10 cellular contexts compared by ENCODE assay signal in the genomic region with DNA sequence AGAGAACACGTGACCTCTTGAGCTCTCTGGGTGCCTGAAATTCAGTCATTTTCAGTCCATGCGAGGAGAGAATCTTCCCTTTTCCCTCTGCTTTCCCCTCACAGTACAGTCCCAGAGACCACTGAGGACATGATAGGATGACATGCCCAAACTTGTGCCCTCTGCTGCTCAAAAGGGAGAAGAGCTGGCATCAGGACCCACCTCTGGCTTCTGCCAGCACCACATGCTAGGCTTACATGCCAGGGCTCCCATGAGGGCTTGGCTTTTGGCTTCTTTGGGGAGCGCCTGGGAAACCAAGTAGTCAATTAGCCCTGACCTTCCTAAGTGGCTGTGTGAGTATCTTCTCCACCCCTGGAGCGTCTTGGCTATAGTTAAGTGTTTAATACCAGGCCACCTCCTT. TPM values are rescaled to one million over a fixed set of nuclear protein-coding genes. Genes with fewer than 3 reads are reported as not detected.
DNase-seq lines count a peak whose midpoint lies in the region; ATAC-seq and TF ChIP-seq lines count a peak whose summit lies in the region.
"Had no signal": no experiment of that assay in that cellular context is flagged by ENCODE, and none has a peak within 500 bp of the region (broad histone marks: within the 10 kb centered on the region; RNA-seq: fewer than 3 reads in every experiment).

No MANE protein-coding gene starts in this region.

- no peaks in the 10 kb centered on the region for H3K9me3 ChIP-seq in BLaER1 treated with 17β-estradiol and CSF1 and Interleukin-3, amounts not matched to agents 10 nM and 100 nM (replicated peaks in 1 of 11)
- H3K9me3 ChIP-seq in HEK293 (ENCODE audit: control insufficient read depth, insufficient read depth, low read depth, low read length) (no peaks in the 10 kb centered on the region), hepatocyte (ENCODE audit: low read depth) (no peaks in the 10 kb centered on the region), mesenchymal stem cell (ENCODE audit: control insufficient read depth, low read length) (no peaks in the 10 kb centered on the region)

- 97% methylated on average over 4 of the region's 4 CpGs for WGBS in hepatocyte (ENCODE audit: low lambda C conversion rate, missing lambda C conversion rate)
- WGBS in mesenchymal stem cell = 94% methylated on average over 4 of the region's 4 CpGs

- H3K36me3 ChIP-seq in BLaER1 treated with 17β-estradiol and CSF1 and Interleukin-3, amounts not matched to agents 10 nM and 100 nM = peaks cover 67 to 84% (median 73%) of the 10 kb centered on the region in 11 experiments
- H3K36me3 ChIP-seq in HEK293 (ENCODE audit: control insufficient read depth in 2 of 2, insufficient read depth in 1 of 2, low read length in 2 of 2) (peaks cover 0 to 76% of the 10 kb centered on the region in 2 experiments; a peak in 2 of 3 replicates), hepatocyte (replicated peaks; ENCODE audit: insufficient read depth, low read depth) (no peaks in the 10 kb centered on the region), mesenchymal stem cell (ENCODE audit: control insufficient read depth in 1 of 2, insufficient read depth in 2 of 2, low read depth in 1 of 2, low read length in 2 of 2) (peaks cover 65 to 73% of the 10 kb centered on the region in 2 experiments)

- H3K27ac ChIP-seq in BLaER1 treated with 17β-estradiol and CSF1 and Interleukin-3, amounts not matched to agents 10 nM and 100 nM = peak overlapping the region in 4 of 11 experiments; percentile 3 to 32 (median 20); a peak in 3 of 22 replicates
- no peak overlapping the region for H3K27ac ChIP-seq in HEK293 (ENCODE audit: extremely low read depth, low read depth, low read length)
- no peak overlapping the region for H3K27ac ChIP-seq in hepatocyte
- H3K27ac ChIP-seq in mesenchymal stem cell (ENCODE audit: low read length, poor library complexity, severe bottlenecking) = no peak overlapping the region

- peak overlapping the region in 5 of 11 experiments; percentile 4 to 46 (median 26); a peak in 6 of 22 replicates for H3K9ac ChIP-seq in BLaER1 treated with 17β-estradiol and CSF1 and Interleukin-3, amounts not matched to agents 10 nM and 100 nM
- H3K9ac ChIP-seq in mesenchymal stem cell (ENCODE audit: low read length) = no peak overlapping the region

- H4K20me1 ChIP-seq in BLaER1 treated with 17β-estradiol and CSF1 and Interleukin-3, amounts not matched to agents 10 nM and 100 nM = peaks cover 0 to 26% (median 0%) of the 10 kb centered on the region in 11 experiments; a peak in 9 of 22 replicates
- H4K20me1 ChIP-seq in hepatocyte (ENCODE audit: insufficient read depth, poor library complexity, severe bottlenecking) = no peaks in the 10 kb centered on the region

- no peaks in the 10 kb centered on the region for H3K9me3 Mint-ChIP-seq in activated CD8-positive, alpha-beta T cell treated with anti-CD3 and anti-CD28 coated beads, Interleukin-2, amount 10 ng/mL, durations not matched to agents 7 days and 5 days (ENCODE audit: insufficient read depth)
- H3K9me3 Mint-ChIP-seq: T-cell had no signal

- no peak overlapping the region for H2BK5ac ChIP-seq in mesenchymal stem cell (ENCODE audit: low read depth, low read length, poor library complexity, severe bottlenecking)

- no peaks in the 10 kb centered on the region for H3K79me2 ChIP-seq in hepatocyte

- peak overlapping the region in 10 of 11 experiments; percentile 13 to 67 (median 50); a peak in 18 of 22 replicates for H3K4me2 ChIP-seq in BLaER1 treated with 17β-estradiol and CSF1 and Interleukin-3, amounts not matched to agents 10 nM and 100 nM
- H3K4me2 ChIP-seq in hepatocyte = no peak overlapping the region
- H3K4me2 ChIP-seq in mesenchymal stem cell (ENCODE audit: low read length, poor library complexity, severe bottlenecking) = no peak overlapping the region

- no peak overlapping the region for H3K23ac ChIP-seq in mesenchymal stem cell (ENCODE audit: low read length in 2 of 2)

- DNase-seq in activated CD8-positive, alpha-beta T cell treated with anti-CD3 and anti-CD28 coated beads, Interleukin-2, amount 10 ng/mL, durations not matched to agents 7 days and 5 days = no peak
- DNase-seq in hepatocyte (ENCODE audit: low spot score) (no peak), HEK293T (ENCODE audit: extremely low spot score) (no peak), HT-29 (ENCODE audit: low spot score) (no peak), mesenchymal stem cell (no peak), activated T-cell treated with anti-CD3 and anti-CD28 coated beads for 4 hours (no peak)
- DNase-seq: T-cell had no signal

- H3K27me3 ChIP-seq in BLaER1 treated with 17β-estradiol and CSF1 and Interleukin-3, amounts not matched to agents 10 nM and 100 nM = no peaks in the 10 kb centered on the region
- H3K27me3 ChIP-seq in hepatocyte (no peaks in the 10 kb centered on the region), mesenchymal stem cell (ENCODE audit: control insufficient read depth in 1 of 2, insufficient read depth in 1 of 2, low read length in 2 of 2) (no peaks in the 10 kb centered on the region)

- H2BK15ac ChIP-seq in mesenchymal stem cell (ENCODE audit: low read depth, poor library complexity, severe bottlenecking) = no peak overlapping the region

- no peak overlapping the region for H4K91ac ChIP-seq in mesenchymal stem cell (ENCODE audit: low read length)

- no peak overlapping the region for H2BK12ac ChIP-seq in mesenchymal stem cell (ENCODE audit: low read length in 2 of 2)

- no peaks in the 10 kb centered on the region for H3K27me3 Mint-ChIP-seq in activated CD8-positive, alpha-beta T cell treated with anti-CD3 and anti-CD28 coated beads, Interleukin-2, amount 10 ng/mL, durations not matched to agents 7 days and 5 days (ENCODE audit: low read depth)
- H3K27me3 Mint-ChIP-seq: T-cell had no signal

- H3K4me3 ChIP-seq in BLaER1 treated with 17β-estradiol and CSF1 and Interleukin-3, amounts not matched to agents 10 nM and 100 nM = no peak overlapping the region
- H3K4me3 ChIP-seq in HEK293 (ENCODE audit: low read depth, low read length) = no peak overlapping the region
- H3K4me3 ChIP-seq in hepatocyte = no peak overlapping the region
- no peak overlapping the region for H3K4me3 ChIP-seq in mesenchymal stem cell (ENCODE audit: insufficient read depth in 1 of 2, low read depth in 1 of 2, low read length in 2 of 2)
- H3K4me3 ChIP-seq: K562 had no signal

- no peak overlapping the region for H3K4ac ChIP-seq in mesenchymal stem cell (ENCODE audit: low read depth in 1 of 2, low read length in 2 of 2)

- POLR2A ChIA-PET in HEK293 (lab: Yijun Ruan, JAX) (no interaction called here), HEK293T (lab: Yijun Ruan, JAX) (no interaction called here)
- POLR2A ChIA-PET in activated CD8-positive, alpha-beta T cell treated with anti-CD3 and anti-CD28 coated beads, Interleukin-2, amount 10 ng/mL, durations not matched to agents 7 days and 5 days (lab: Charles Lee) = interaction anchor here (0.9 kb wide), 1 partner anchor 79 kb away, joined by 3 read pairs; a partner anchor contains a TSS

- no peak overlapping the region for H2AFZ ChIP-seq in hepatocyte
- H2AFZ ChIP-seq in mesenchymal stem cell (ENCODE audit: low read depth, low read length) = no peak overlapping the region

- ATAC-seq in activated CD8-positive, alpha-beta T cell treated with anti-CD3 and anti-CD28 coated beads, Interleukin-2, amount 10 ng/mL, durations not matched to agents 7 days and 5 days = no peak
- ATAC-seq: K562, T-cell had no signal

- H3K4me1 Mint-ChIP-seq in activated CD8-positive, alpha-beta T cell treated with anti-CD3 and anti-CD28 coated beads, Interleukin-2, amount 10 ng/mL, durations not matched to agents 7 days and 5 days (ENCODE audit: low read depth) = peaks cover 42% of the 10 kb centered on the region

- H3K36me3 Mint-ChIP-seq in activated CD8-positive, alpha-beta T cell treated with anti-CD3 and anti-CD28 coated beads, Interleukin-2, amount 10 ng/mL, durations not matched to agents 7 days and 5 days (ENCODE audit: low read depth) = peaks cover 65% of the 10 kb centered on the region

- H3K79me1 ChIP-seq in mesenchymal stem cell (replicated peaks; ENCODE audit: low read length, poor library complexity, severe bottlenecking) = peaks cover 23% of the 10 kb centered on the region

- peaks cover 7 to 24% (median 20%) of the 10 kb centered on the region in 10 experiments; a peak in 18 of 20 replicates for H3K4me1 ChIP-seq in BLaER1 treated with 17β-estradiol and CSF1 and Interleukin-3, amounts not matched to agents 10 nM and 100 nM
- no peaks in the 10 kb centered on the region for H3K4me1 ChIP-seq in HEK293 (ENCODE audit: control insufficient read depth, insufficient read depth, low read length)
- peaks cover 7% of the 10 kb centered on the region for H3K4me1 ChIP-seq in hepatocyte (ENCODE audit: insufficient read depth)
- H3K4me1 ChIP-seq in mesenchymal stem cell (ENCODE audit: control insufficient read depth, insufficient read depth, low read depth, low read length) = peaks cover 5% of the 10 kb centered on the region

- H3K14ac ChIP-seq in mesenchymal stem cell (ENCODE audit: low read length in 2 of 2) = no peak overlapping the region

- TF ChIP-seq CTCF in HEK293 (tag by site-specific recombination; IDR thresholded peaks at IDR 0.05) (peak; percentile 23), hepatocyte (IDR thresholded peaks at IDR 0.05; ENCODE audit: poor library complexity) (peak; percentile 11)

- CTCF ChIA-PET in HEK293 (lab: Yijun Ruan, JAX) (interaction anchor here (0.6 to 1.3 kb wide), 3 partner anchors 21 to 183 kb away, joined by 3 to 5 read pairs (median 4); no protein-coding TSS in a partner anchor), HEK293T (lab: Yijun Ruan, JAX) (interaction anchor here (0.9 kb wide), 1 partner anchor 11 kb away, joined by 3 read pairs; no protein-coding TSS in a partner anchor)
- CTCF ChIA-PET in activated CD8-positive, alpha-beta T cell treated with anti-CD3 and anti-CD28 coated beads, Interleukin-2, amount 10 ng/mL, durations not matched to agents 7 days and 5 days (lab: Charles Lee) = interaction anchor here (0.9 to 10.7 kb wide), 5 partner anchors 16 to 238 kb away, joined by 3 to 273 read pairs (median 4); a partner anchor contains a TSS

- no peak overlapping the region for H4K8ac ChIP-seq in mesenchymal stem cell (ENCODE audit: low read length)

- no peak overlapping the region for H3K4me3 Mint-ChIP-seq in activated CD8-positive, alpha-beta T cell treated with anti-CD3 and anti-CD28 coated beads, Interleukin-2, amount 10 ng/mL, durations not matched to agents 7 days and 5 days
- H3K4me3 Mint-ChIP-seq: T-cell had no signal

- H3K27ac Mint-ChIP-seq in activated CD8-positive, alpha-beta T cell treated with anti-CD3 and anti-CD28 coated beads, Interleukin-2, amount 10 ng/mL, durations not matched to agents 7 days and 5 days = peak overlapping the region; percentile 79

- no peak overlapping the region for H2BK120ac ChIP-seq in mesenchymal stem cell (ENCODE audit: low read depth, low read length)

- no peak overlapping the region for H3K18ac ChIP-seq in mesenchymal stem cell (ENCODE audit: low read depth in 1 of 2, low read length in 2 of 2)

- no peaks in the 10 kb centered on the region for H3K9me2 ChIP-seq in hepatocyte (replicated peaks; ENCODE audit: insufficient read depth)

- H2AK5ac ChIP-seq in mesenchymal stem cell (ENCODE audit: low read length, severe bottlenecking) = no peak overlapping the region

RNA-seq across cellular contexts. Expression of a gene that starts 13.8 kb away (rescaled TPM):
- total RNA-seq in activated CD8-positive, alpha-beta T cell treated with anti-CD3 and anti-CD28 coated beads, Interleukin-2, amount 10 ng/mL, durations not matched to agents 7 days and 5 days = under 1 TPM; 0.73 to 0.87 TPM
- total RNA-seq in hepatocyte = not detected in 2 replicates
- polyA plus RNA-seq in hepatocyte = not detected in 2 replicates
- total RNA-seq in HT-29 (2014; rRNA removed; shearing (Covaris generic)) = 0.74 and 0.83 TPM in 2 replicates
- 0.10 TPM for polyA plus RNA-seq in mesenchymal stem cell (2013, experiment 1 of 2)
- polyA plus RNA-seq in mesenchymal stem cell (2013, experiment 2 of 2) = 0.14 TPM

Comparison
In these comparisons a context has a peak if more than half of its experiments do, and no peak if none do; other contexts are left out.
1. H3K4me2 ChIP-seq: peak in BLaER1 treated with 17β-estradiol and CSF1 and Interleukin-3, amounts not matched to agents 10 nM and 100 nM (10 of 11); none in hepatocyte (single experiment) and mesenchymal stem cell (single experiment).